In genomic region chr20:25576783-25577530, GRCh38 we compare ENCODE assay signal across 1 cellular context.
A peak's percentile ranks its signal among the peaks of the same experiment; 100 is the strongest.
TF ChIP-seq lines count a peak whose summit lies in the region.

No MANE protein-coding gene starts in this region.

TF ChIP-seq in HepG2, 621 proteins besides CTCF, POLR2A, EP300 and RAD21 (continued from another document):
- TF ChIP-seq ZNF687 (CRISPR knock-in tag; IDR thresholded peaks at IDR 0.05) = peak; percentile 47
- no peak for TF ChIP-seq NCOA5 (CRISPR knock-in tag; IDR thresholded peaks at IDR 0.05)
- no peak for TF ChIP-seq CBX1 (IDR thresholded peaks at IDR 0.05; ENCODE audit: low read depth)
- no peak for TF ChIP-seq GABPA (IDR thresholded peaks at IDR 0.05; ENCODE audit: low read depth, low read length)
- no peak for TF ChIP-seq GABPA (CRISPR knock-in tag; IDR thresholded peaks at IDR 0.05; ENCODE audit: low read depth)
- TF ChIP-seq NFE2L2 (IDR thresholded peaks at IDR 0.05; ENCODE audit: low read length) = no peak
- TF ChIP-seq MIER2 (CRISPR knock-in tag; IDR thresholded peaks at IDR 0.05) = no peak
- TF ChIP-seq EZH2 (conservative IDR thresholded peaks at IDR 0.05; ENCODE audit: low read depth, low read length) = no peak
- peak; percentile 20 for TF ChIP-seq RBM22 (optimal IDR thresholded peaks at IDR 0.05; ENCODE audit: low read length)
- no peak for TF ChIP-seq FOXK1 (CRISPR knock-in tag; IDR thresholded peaks at IDR 0.05; ENCODE audit: borderline replicate concordance, low read depth)
- no peak for TF ChIP-seq KMT2B (CRISPR knock-in tag; IDR thresholded peaks at IDR 0.05)
- 0 out of 2 replicates have a peak, but pooled peaks have one; percentile 27 for TF ChIP-seq ZNF274 (CRISPR knock-in tag; IDR thresholded peaks at IDR 0.05)
- TF ChIP-seq ZNF264 (CRISPR knock-in tag; IDR thresholded peaks at IDR 0.05) = no peak
- no peak for TF ChIP-seq HOXD1 (CRISPR knock-in tag; IDR thresholded peaks at IDR 0.05)
- no peak for TF ChIP-seq U2AF1 (optimal IDR thresholded peaks at IDR 0.05; ENCODE audit: low read depth, low read length)
- no peak for TF ChIP-seq PLSCR1 (CRISPR knock-in tag; IDR thresholded peaks at IDR 0.05; ENCODE audit: borderline replicate concordance)
- TF ChIP-seq FOXO4 (CRISPR knock-in tag; conservative IDR thresholded peaks at IDR 0.05) = 0 out of 2 replicates have a peak, but pooled peaks have one; percentile 70
- no peak for TF ChIP-seq RFX5 (IDR thresholded peaks at IDR 0.05; ENCODE audit: low read depth, low read length)
- no peak for TF ChIP-seq HNRNPL (IDR thresholded peaks at IDR 0.05; ENCODE audit: low read depth, low read length)
- TF ChIP-seq HHEX (CRISPR knock-in tag; IDR thresholded peaks at IDR 0.05) = no peak
- TF ChIP-seq IRF1 (CRISPR knock-in tag; IDR thresholded peaks at IDR 0.05; ENCODE audit: low read depth) = no peak
- TF ChIP-seq SAP130 (CRISPR knock-in tag; IDR thresholded peaks at IDR 0.05; ENCODE audit: low read depth) = no peak
- TF ChIP-seq SP4 (CRISPR knock-in tag; IDR thresholded peaks at IDR 0.05) = no peak
- no peak for TF ChIP-seq CBX2 (IDR thresholded peaks at IDR 0.05; ENCODE audit: low read depth, low read length)
- TF ChIP-seq CBX2 (CRISPR knock-in tag; IDR thresholded peaks at IDR 0.05; ENCODE audit: low read depth) = no peak
- no peak for TF ChIP-seq THAP9 (CRISPR knock-in tag; IDR thresholded peaks at IDR 0.05; ENCODE audit: borderline replicate concordance)
- peak; percentile 30 for TF ChIP-seq ZNF883 (CRISPR knock-in tag; IDR thresholded peaks at IDR 0.05; ENCODE audit: not compliant biosample characterization)
- no peak for TF ChIP-seq NFAT5 (CRISPR knock-in tag; IDR thresholded peaks at IDR 0.05)
- no peak for TF ChIP-seq KLF6 (CRISPR knock-in tag; IDR thresholded peaks at IDR 0.05)
- no peak for TF ChIP-seq ZNF101 (CRISPR knock-in tag; IDR thresholded peaks at IDR 0.05; ENCODE audit: borderline replicate concordance, low read depth)
- 0 out of 2 replicates have a peak, but pooled peaks have one; percentile 1 for TF ChIP-seq ZNF501 (CRISPR knock-in tag; IDR thresholded peaks at IDR 0.05)
- TF ChIP-seq ZNF318 (CRISPR knock-in tag; IDR thresholded peaks at IDR 0.05) = no peak; the same call in 1 of the 2 replicates
- no peak for TF ChIP-seq PCBP1 (IDR thresholded peaks at IDR 0.05; ENCODE audit: borderline replicate concordance, low read depth, low read length)
